ENCODE assay signal across 1 cellular context in the genomic region with DNA sequence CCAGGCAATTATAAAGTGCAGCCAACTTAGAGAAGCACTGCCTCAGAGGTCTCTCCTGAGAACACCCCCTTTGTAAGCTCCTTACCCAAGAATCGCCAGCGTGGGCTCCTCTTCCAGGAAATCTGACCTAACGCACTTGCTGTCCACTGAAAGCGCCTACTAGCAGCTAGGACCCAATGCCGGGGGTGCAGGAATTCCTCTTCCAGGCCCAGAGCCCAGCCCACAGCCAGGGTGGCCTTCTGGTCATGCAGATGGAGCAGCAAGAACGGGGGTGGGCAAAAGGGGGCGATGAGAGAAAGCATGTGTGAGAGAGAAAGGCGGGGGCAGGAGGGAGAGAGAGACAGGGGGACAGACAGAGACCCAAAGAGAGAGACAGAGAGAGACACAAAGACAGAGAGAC.
TF ChIP-seq lines count a peak whose summit lies in the region.

No MANE protein-coding gene starts in this region.

TF ChIP-seq in SK-N-SH, 30 proteins besides CTCF, POLR2A, EP300 and RAD21 (continued from another document):
- TF ChIP-seq, protein P1, sequence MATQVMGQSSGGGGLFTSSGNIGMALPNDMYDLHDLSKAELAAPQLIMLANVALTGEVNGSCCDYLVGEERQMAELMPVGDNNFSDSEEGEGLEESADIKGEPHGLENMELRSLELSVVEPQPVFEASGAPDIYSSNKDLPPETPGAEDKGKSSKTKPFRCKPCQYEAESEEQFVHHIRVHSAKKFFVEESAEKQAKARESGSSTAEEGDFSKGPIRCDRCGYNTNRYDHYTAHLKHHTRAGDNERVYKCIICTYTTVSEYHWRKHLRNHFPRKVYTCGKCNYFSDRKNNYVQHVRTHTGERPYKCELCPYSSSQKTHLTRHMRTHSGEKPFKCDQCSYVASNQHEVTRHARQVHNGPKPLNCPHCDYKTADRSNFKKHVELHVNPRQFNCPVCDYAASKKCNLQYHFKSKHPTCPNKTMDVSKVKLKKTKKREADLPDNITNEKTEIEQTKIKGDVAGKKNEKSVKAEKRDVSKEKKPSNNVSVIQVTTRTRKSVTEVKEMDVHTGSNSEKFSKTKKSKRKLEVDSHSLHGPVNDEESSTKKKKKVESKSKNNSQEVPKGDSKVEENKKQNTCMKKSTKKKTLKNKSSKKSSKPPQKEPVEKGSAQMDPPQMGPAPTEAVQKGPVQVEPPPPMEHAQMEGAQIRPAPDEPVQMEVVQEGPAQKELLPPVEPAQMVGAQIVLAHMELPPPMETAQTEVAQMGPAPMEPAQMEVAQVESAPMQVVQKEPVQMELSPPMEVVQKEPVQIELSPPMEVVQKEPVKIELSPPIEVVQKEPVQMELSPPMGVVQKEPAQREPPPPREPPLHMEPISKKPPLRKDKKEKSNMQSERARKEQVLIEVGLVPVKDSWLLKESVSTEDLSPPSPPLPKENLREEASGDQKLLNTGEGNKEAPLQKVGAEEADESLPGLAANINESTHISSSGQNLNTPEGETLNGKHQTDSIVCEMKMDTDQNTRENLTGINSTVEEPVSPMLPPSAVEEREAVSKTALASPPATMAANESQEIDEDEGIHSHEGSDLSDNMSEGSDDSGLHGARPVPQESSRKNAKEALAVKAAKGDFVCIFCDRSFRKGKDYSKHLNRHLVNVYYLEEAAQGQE (IDR thresholded peaks at IDR 0.05; ENCODE audit: low read depth, low read length), result no peak
- no peak for TF ChIP-seq GABPA (IDR thresholded peaks at IDR 0.05; ENCODE audit: low read depth)
- TF ChIP-seq SMC3 (IDR thresholded peaks at IDR 0.05; ENCODE audit: low read depth, low read length), result no peak
- no peak for TF ChIP-seq PBX3 (IDR thresholded peaks at IDR 0.05)
- no peak for TF ChIP-seq NRF1 (IDR thresholded peaks at IDR 0.05; ENCODE audit: low read depth, low read length)
- TF ChIP-seq RCOR1 (IDR thresholded peaks at IDR 0.05; ENCODE audit: low read length), result no peak
- no peak for TF ChIP-seq POLR2AphosphoS5 (IDR thresholded peaks at IDR 0.05; ENCODE audit: low read depth, low read length)
- TF ChIP-seq ELF1 (IDR thresholded peaks at IDR 0.05), result no peak
- no peak for TF ChIP-seq MXI1 (IDR thresholded peaks at IDR 0.05; ENCODE audit: low read depth, low read length)
- no peak for TF ChIP-seq TCF12 (IDR thresholded peaks at IDR 0.05)
- TF ChIP-seq JUND (IDR thresholded peaks at IDR 0.05), result no peak
- TF ChIP-seq TEAD4 (IDR thresholded peaks at IDR 0.05; ENCODE audit: borderline replicate concordance, insufficient read depth), result no peak
- TF ChIP-seq GATA2 (CRISPR knock-in tag; IDR thresholded peaks at IDR 0.05), result no peak
- no peak for TF ChIP-seq NFIC (IDR thresholded peaks at IDR 0.05; ENCODE audit: borderline replicate concordance)
- no peak for TF ChIP-seq IRF3 (IDR thresholded peaks at IDR 0.05; ENCODE audit: low read depth, low read length)
- no peak for TF ChIP-seq SIN3A (IDR thresholded peaks at IDR 0.05; ENCODE audit: borderline replicate concordance, low read depth, low read length)
- no peak for TF ChIP-seq FOSL2 (IDR thresholded peaks at IDR 0.05; ENCODE audit: borderline replicate concordance, low read depth)
TF ChIP-seq in SK-N-SH: peak in this region for 0.
